Comparison of ENCODE assay signal across 15 cellular contexts in genomic region chr6:70538364-70538763, GRCh38. TPM values are rescaled to one million over a fixed set of nuclear protein-coding genes. Genes with fewer than 3 reads are reported as not detected.
DNase-seq lines count a peak whose midpoint lies in the region; ATAC-seq and TF ChIP-seq lines count a peak whose summit lies in the region.
"Had no signal": no experiment of that assay in that cellular context is flagged by ENCODE, and none has a peak within 500 bp of the region (broad histone marks: within the 10 kb centered on the region; RNA-seq: fewer than 3 reads in every experiment).

No MANE protein-coding gene starts in this region.

- H3K27ac ChIP-seq in stomach = no peak overlapping the region
- H3K27ac ChIP-seq in SK-N-SH (ENCODE audit: low read depth in 2 of 2, low read length in 1 of 2) = no peak overlapping the region
- H3K27ac ChIP-seq: psoas muscle had no signal

- no peak for TF ChIP-seq RAD21 in SK-N-SH (IDR thresholded peaks at IDR 0.05; ENCODE audit: low read length)

- peak; percentile 35 for DNase-seq in GM12865 (ENCODE audit: low read depth)
- DNase-seq in HUDEP-2 (lab: John Stamatoyannopoulos, UW; ENCODE audit: unreplicated experiment in 76 of 76) = no peak
- DNase-seq in T1000 (lab: John Stamatoyannopoulos, UW) = no peak
- DNase-seq in stomach = no peak
- no peak for DNase-seq in SK-N-SH
- DNase-seq: anterior cingulate cortex; hypothalamus; mesenchymal stem cell; NCI-H2107; psoas muscle; stimulated activated CD4-positive, alpha-beta T cell treated with anti-CD3 and anti-CD28 coated beads, Interleukin-2, amount 100 ng/mL, for 48 hours had no signal

- intact Hi-C loops in stomach (cut with DNase I; ENCODE audit: low total_unique reads) = no loop called here

- H3K27me3 ChIP-seq in stomach = no peaks in the 10 kb centered on the region
- no peaks in the 10 kb centered on the region for H3K27me3 ChIP-seq in SK-N-SH (ENCODE audit: insufficient read depth)

- H3K4me1 ChIP-seq in stomach (no peaks in the 10 kb centered on the region), SK-N-SH (ENCODE audit: control insufficient read depth in 1 of 2, insufficient read depth in 2 of 2, low read depth in 1 of 2, low read length in 1 of 2) (no peaks in the 10 kb centered on the region)
- H3K4me1 ChIP-seq: psoas muscle had no signal

- CTCF ChIA-PET in SK-N-SH (lab: Yijun Ruan, JAX) = interaction anchor here (1.0 kb wide), 1 partner anchor 9 kb away, joined by 4 read pairs; no protein-coding TSS in a partner anchor

- H3K4me2 ChIP-seq in SK-N-SH = no peak overlapping the region
- H3K4me2 ChIP-seq: GM23338 had no signal

- no peak for TF ChIP-seq EP300 in stomach (IDR thresholded peaks at IDR 0.05)
- no peak for TF ChIP-seq EP300 in SK-N-SH (IDR thresholded peaks at IDR 0.05; ENCODE audit: borderline replicate concordance in 1 of 2, low read depth in 1 of 2, low read length in 1 of 2)

- no peak for TF ChIP-seq CTCF in GM12865 (IDR thresholded peaks at IDR 0.05; ENCODE audit: insufficient read depth, low read depth, low read length, missing control alignments)
- TF ChIP-seq CTCF in stomach (IDR thresholded peaks at IDR 0.05) = no peak
- no peak for TF ChIP-seq CTCF in SK-N-SH (IDR thresholded peaks at IDR 0.05)

- peaks cover 0 to 69% (median 61%) of the 10 kb centered on the region in 4 donors for H3K36me3 ChIP-seq in stomach
- peaks cover 6 to 9% of the 10 kb centered on the region in 2 experiments for H3K36me3 ChIP-seq in SK-N-SH (replicated peaks in 1 of 2; ENCODE audit: control insufficient read depth in 1 of 2, insufficient read depth in 2 of 2, low read length in 1 of 2)

- no peaks in the 10 kb centered on the region for H3K79me2 ChIP-seq in SK-N-SH (ENCODE audit: insufficient read depth)

- WGBS in stomach, 5 donors = 91 to 96% (median 93%) methylated on average over 2 of the region's 2 CpGs
- 91% methylated on average over 2 of the region's 2 CpGs for WGBS in SK-N-SH (ENCODE audit: low lambda C conversion rate)

- H3K9me2 ChIP-seq in SK-N-SH = no peaks in the 10 kb centered on the region

- H3K4me3 ChIP-seq in GM12865 (ENCODE audit: low read depth, low read length) = no peak overlapping the region
- no peak overlapping the region for H3K4me3 ChIP-seq in stomach
- H3K4me3 ChIP-seq in SK-N-SH (ENCODE audit: low read depth in 2 of 2, low read length in 1 of 2) = no peak overlapping the region
- H3K4me3 ChIP-seq: GM23338, psoas muscle had no signal

- H3K9me3 ChIP-seq in stomach = no peaks in the 10 kb centered on the region
- H3K9me3 ChIP-seq in SK-N-SH = no peaks in the 10 kb centered on the region
- H3K9me3 ChIP-seq: psoas muscle had no signal

- POLR2A ChIA-PET in SK-N-SH (lab: Yijun Ruan, JAX) = no interaction called here

- H3F3A ChIP-seq in SK-N-SH (replicated peaks; ENCODE audit: insufficient read depth) = no peaks in the 10 kb centered on the region

- no peak overlapping the region for H2AFZ ChIP-seq in SK-N-SH (ENCODE audit: low read depth)
- H2AFZ ChIP-seq: GM23338 had no signal

- H3K9ac ChIP-seq in SK-N-SH = no peak overlapping the region

- no peaks in the 10 kb centered on the region for H4K20me1 ChIP-seq in SK-N-SH (ENCODE audit: insufficient read depth)

- no peak for TF ChIP-seq POLR2A in stomach (IDR thresholded peaks at IDR 0.05)

- ATAC-seq in GM19452 (IDR thresholded peaks at IDR 0.05; ENCODE audit: unreplicated experiment) = peak; percentile 69
- peak; percentile 87 for ATAC-seq in HG02885 (IDR thresholded peaks at IDR 0.05; ENCODE audit: poor library complexity, unreplicated experiment)
- peak; percentile 72 for ATAC-seq in HG03571 (IDR thresholded peaks at IDR 0.05; ENCODE audit: unreplicated experiment)
- ATAC-seq: GM23338, psoas muscle had no signal

TF ChIP-seq in SK-N-SH, 30 proteins besides CTCF, POLR2A, EP300 and RAD21:
- TF ChIP-seq NFIC (IDR thresholded peaks at IDR 0.05; ENCODE audit: borderline replicate concordance) = no peak
- no peak for TF ChIP-seq FOSL2 (IDR thresholded peaks at IDR 0.05; ENCODE audit: borderline replicate concordance, low read depth)
- no peak for TF ChIP-seq GABPA (IDR thresholded peaks at IDR 0.05; ENCODE audit: low read depth)
- TF ChIP-seq GATA2 (CRISPR knock-in tag; IDR thresholded peaks at IDR 0.05) = no peak
- TF ChIP-seq SIN3A (IDR thresholded peaks at IDR 0.05; ENCODE audit: borderline replicate concordance, low read depth, low read length) = no peak
- TF ChIP-seq TCF12 (IDR thresholded peaks at IDR 0.05) = no peak
- TF ChIP-seq SMC3 (IDR thresholded peaks at IDR 0.05; ENCODE audit: low read depth, low read length) = no peak
- no peak for TF ChIP-seq EZH2phosphoT487 (IDR thresholded peaks at IDR 0.05; ENCODE audit: borderline replicate concordance, low read depth)
- no peak for TF ChIP-seq ELF1 (IDR thresholded peaks at IDR 0.05)
- no peak for TF ChIP-seq TAF1 (IDR thresholded peaks at IDR 0.05; ENCODE audit: borderline replicate concordance, low read depth, low read length)
- TF ChIP-seq MEF2A (IDR thresholded peaks at IDR 0.05; ENCODE audit: borderline replicate concordance, low read depth) = no peak
- no peak for TF ChIP-seq USF1 (IDR thresholded peaks at IDR 0.05; ENCODE audit: borderline replicate concordance, low read depth)
- no peak for TF ChIP-seq USF2 (IDR thresholded peaks at IDR 0.05; ENCODE audit: borderline replicate concordance, low read depth, low read length)
- no peak for TF ChIP-seq MXI1 (IDR thresholded peaks at IDR 0.05; ENCODE audit: low read depth, low read length)
- TF ChIP-seq FOXJ3 (CRISPR knock-in tag; IDR thresholded peaks at IDR 0.05) = no peak

RNA-seq across cellular contexts. Expression of gene SDHAF4, which starts 28.4 kb away (rescaled TPM):
- 10 to 100 TPM in 1 of 5 donors, 1 to 10 TPM in 3, not detected in 1; 3.2 to 16.3 (median 6.2) TPM for total RNA-seq in stomach
- polyA plus RNA-seq in stomach = 10 to 100 TPM in 1 of 3 donors, 1 to 10 TPM in 2; 7.5 to 14.0 (median 8.2) TPM
- polyA plus RNA-seq in SK-N-SH (2012; rRNA removed) = 8.6 and 11.5 TPM in 2 replicates
- polyA plus RNA-seq in SK-N-SH (2012; cell fraction: cytosol; rRNA removed) = 12.6 and 13.4 TPM in 2 replicates
- polyA plus RNA-seq in SK-N-SH (2012; cell fraction: nucleus; rRNA removed) = 4.5 and 6.9 TPM in 2 replicates
